In the genomic region with DNA sequence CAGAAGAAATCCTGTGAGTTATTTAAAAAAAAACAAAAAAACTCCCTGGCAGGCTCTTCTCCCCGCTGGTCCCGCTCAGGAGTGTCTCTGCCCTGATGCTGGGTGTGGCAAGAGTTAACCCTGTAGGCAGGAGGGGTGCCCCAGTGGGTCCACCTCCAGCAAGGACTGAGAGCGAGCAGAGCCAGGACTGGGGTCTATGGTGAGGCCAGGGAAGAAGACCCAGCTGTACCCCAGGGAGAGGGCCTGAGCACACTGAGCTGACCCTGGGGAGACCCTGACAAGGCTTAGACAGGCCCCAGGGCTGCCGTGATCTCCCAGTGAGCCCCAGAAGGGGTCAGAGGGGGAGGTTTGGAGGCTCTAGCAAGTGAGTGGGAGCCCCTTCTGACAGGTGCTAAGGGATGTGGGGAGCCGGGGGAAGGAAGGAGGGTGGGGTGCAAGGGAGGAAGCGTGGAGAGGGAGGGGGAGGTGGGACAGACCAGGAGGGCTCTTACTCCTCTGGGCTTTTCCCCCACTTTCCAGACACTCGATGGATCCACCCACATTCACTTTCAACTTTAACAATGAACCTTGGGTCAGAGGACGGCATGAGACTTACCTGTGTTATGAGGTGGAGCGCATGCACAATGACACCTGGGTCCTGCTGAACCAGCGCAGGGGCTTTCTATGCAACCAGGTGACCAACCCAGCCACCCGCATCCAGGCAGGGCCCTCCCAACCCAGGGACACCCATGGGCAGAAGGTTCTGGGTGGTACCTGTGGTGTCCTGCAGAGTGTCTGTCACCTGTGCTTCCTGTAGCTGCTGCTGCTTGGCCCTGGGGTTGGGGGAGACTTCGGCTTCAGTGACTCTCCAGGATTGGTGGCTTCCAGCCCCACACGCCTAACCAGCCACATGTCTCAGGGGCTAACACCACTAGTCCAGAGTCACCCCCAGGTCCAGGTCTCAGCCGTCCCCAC, we compare ENCODE assay signal across 1 cellular context.
TF ChIP-seq lines count a peak whose summit lies in the region.

No MANE protein-coding gene starts in this region.

TF ChIP-seq in SK-N-SH treated with all-trans-retinoic acid at 6 μM for 48 hours, 23 proteins besides CTCF, POLR2A, EP300 and RAD21:
- TF ChIP-seq PATZ1 (CRISPR knock-in tag; IDR thresholded peaks at IDR 0.05; ENCODE audit: borderline replicate concordance) (no peak), BACH2 (CRISPR knock-in tag; IDR thresholded peaks at IDR 0.05; ENCODE audit: borderline replicate concordance) (no peak), RARB (CRISPR knock-in tag; IDR thresholded peaks at IDR 0.05) (no peak), ZFP30 (CRISPR knock-in tag; IDR thresholded peaks at IDR 0.05) (no peak), PPARA (CRISPR knock-in tag; IDR thresholded peaks at IDR 0.05; ENCODE audit: borderline replicate concordance) (no peak), SNAI2 (CRISPR knock-in tag; IDR thresholded peaks at IDR 0.05) (no peak), CSRNP3 (CRISPR knock-in tag; IDR thresholded peaks at IDR 0.05) (no peak), ZC3H10 (CRISPR knock-in tag; IDR thresholded peaks at IDR 0.05) (no peak), ISL1 (CRISPR knock-in tag; IDR thresholded peaks at IDR 0.05) (no peak), GLIS3 (CRISPR knock-in tag; IDR thresholded peaks at IDR 0.05) (no peak), CREB5 (CRISPR knock-in tag; IDR thresholded peaks at IDR 0.05; ENCODE audit: low read depth) (no peak), CSDC2 (CRISPR knock-in tag; IDR thresholded peaks at IDR 0.05) (no peak), TSHZ2 (CRISPR knock-in tag; IDR thresholded peaks at IDR 0.05) (no peak), ZNF70 (CRISPR knock-in tag; IDR thresholded peaks at IDR 0.05) (no peak)
TF ChIP-seq in SK-N-SH treated with all-trans-retinoic acid at 6 μM for 48 hours: peak in this region for 0.
